28 cellular contexts compared by ENCODE assay signal in the genomic region with DNA sequence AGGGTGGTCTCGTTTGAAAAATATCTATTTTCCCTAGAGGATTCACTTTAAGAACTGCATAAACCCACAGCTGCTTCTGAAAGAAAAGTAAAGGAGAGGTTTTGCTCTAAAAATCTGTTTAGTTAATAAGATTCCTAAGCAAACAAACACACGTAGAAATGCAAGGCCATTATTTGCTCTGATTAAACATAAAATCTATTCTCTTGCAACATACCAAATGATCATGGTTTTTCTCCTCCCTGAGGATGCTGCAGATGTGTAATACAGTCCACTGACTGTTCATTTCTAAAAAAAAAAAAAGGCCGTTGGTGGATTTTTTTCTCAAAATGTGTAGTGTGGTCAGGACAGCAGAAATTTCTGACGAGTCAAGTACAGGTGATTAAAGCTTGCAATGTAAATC.
"Had no signal": no experiment of that assay in that cellular context is flagged by ENCODE, and none has a peak within 500 bp of the region (broad histone marks: within the 10 kb centered on the region; RNA-seq: fewer than 3 reads in every experiment).

No MANE protein-coding gene starts in this region.

- H3K27me3 ChIP-seq: Peyer's patch, SJCRH30 had no signal

- H3K4me1 Mint-ChIP-seq: activated B cell treated with CpG ODN at 0.5 μM for 24 hours; activated naive CD8-positive, alpha-beta T cell treated with anti-CD3 and anti-CD28 coated beads, Interleukin-2, amount 50 U/mL, for 24 hours; central memory CD8-positive, alpha-beta T cell had no signal

- H3K27me3 Mint-ChIP-seq: activated B cell treated with CpG ODN at 0.5 μM for 24 hours; activated CD4-positive, alpha-beta memory T cell treated with anti-CD3 and anti-CD28 coated beads for 36 hours; activated CD4-positive, alpha-beta T cell treated with anti-CD3 and anti-CD28 coated beads, Interleukin-2, amount 10 ng/mL, durations not matched to agents 7 days and 5 days; activated naive CD8-positive, alpha-beta T cell treated with anti-CD3 and anti-CD28 coated beads, Interleukin-2, amount 50 U/mL, for 24 hours; central memory CD8-positive, alpha-beta T cell had no signal

- H3K36me3 ChIP-seq: Peyer's patch, SJCRH30 had no signal

- DNase-seq: activated B cell treated with CpG ODN at 0.5 μM for 24 hours; activated CD4-positive, alpha-beta memory T cell treated with anti-CD3 and anti-CD28 coated beads for 36 hours; activated CD4-positive, alpha-beta T cell treated with anti-CD3 and anti-CD28 coated beads, Interleukin-2, amount 10 ng/mL, durations not matched to agents 7 days and 5 days; activated CD8-positive, alpha-beta memory T cell treated with anti-CD3 and anti-CD28 coated beads for 24 hours; activated effector memory CD4-positive, alpha-beta T cell treated with anti-CD3 and anti-CD28 coated beads, Interleukin-2, amount 50 U/mL, for 16 hours; activated naive CD4-positive, alpha-beta T cell treated with Interleukin-2 at 50 U/mL for 16 hours; activated naive CD8-positive, alpha-beta T cell treated with anti-CD3 and anti-CD28 coated beads, Interleukin-2, amount 50 U/mL, for 24 hours; activated T-cell treated with anti-CD3 and anti-CD28 coated beads, Interleukin-2, amount 50 U/mL, for 4 hours; amniotic stem cell; cortex of kidney; Karpas-422; MM.1S; NCI-H1048; NCI-H2029; NCI-H510A treated with DMSO at 0.1 percent for 48 hours; NCI-H774; NK-92 treated with Interleukin-12 subunit alpha and Interleukin-12 subunit beta, amount 100 ng/mL, for 24 hours; OCI-M1; Peyer's patch; Right ventricle myocardium superior; SJCRH30; SK-N-SH had no signal

- H3K9me3 ChIP-seq: Peyer's patch, SJCRH30, SK-N-SH had no signal

- H3K4me3 Mint-ChIP-seq: activated B cell treated with CpG ODN at 0.5 μM for 24 hours; activated CD4-positive, alpha-beta memory T cell treated with anti-CD3 and anti-CD28 coated beads for 36 hours; activated CD4-positive, alpha-beta T cell treated with anti-CD3 and anti-CD28 coated beads, Interleukin-2, amount 10 ng/mL, durations not matched to agents 7 days and 5 days; activated naive CD8-positive, alpha-beta T cell treated with anti-CD3 and anti-CD28 coated beads, Interleukin-2, amount 50 U/mL, for 24 hours; activated T-cell treated with anti-CD3 and anti-CD28 coated beads, Interleukin-2, amount 50 U/mL, for 4 hours; brain; central memory CD8-positive, alpha-beta T cell; T-helper 1 cell treated with Interleukin-12 subunit alpha and Interleukin-12 subunit beta and Interleukin-4 antibody, amounts not matched to agents 30 μg/mL and 1 μg/mL, for 36 hours had no signal

- H3K9me3 Mint-ChIP-seq: activated B cell treated with CpG ODN at 0.5 μM for 24 hours; activated CD4-positive, alpha-beta memory T cell treated with anti-CD3 and anti-CD28 coated beads for 36 hours; activated CD4-positive, alpha-beta T cell treated with anti-CD3 and anti-CD28 coated beads, Interleukin-2, amount 10 ng/mL, durations not matched to agents 7 days and 5 days; activated naive CD4-positive, alpha-beta T cell treated with anti-CD3 and anti-CD28 coated beads, Interleukin-2, amount 50 U/mL, for 72 hours; activated naive CD8-positive, alpha-beta T cell treated with anti-CD3 and anti-CD28 coated beads, Interleukin-2, amount 50 U/mL, for 24 hours; activated T-cell treated with anti-CD3 and anti-CD28 coated beads, Interleukin-2, amount 50 U/mL, for 4 hours; central memory CD8-positive, alpha-beta T cell; T-helper 1 cell treated with Interleukin-12 subunit alpha and Interleukin-12 subunit beta and Interleukin-4 antibody, amounts not matched to agents 30 μg/mL and 1 μg/mL, for 36 hours had no signal

- H3K36me3 Mint-ChIP-seq: activated CD4-positive, alpha-beta memory T cell treated with anti-CD3 and anti-CD28 coated beads for 36 hours; activated naive CD4-positive, alpha-beta T cell treated with anti-CD3 and anti-CD28 coated beads, Interleukin-2, amount 50 U/mL, for 72 hours; brain had no signal

- H3K27ac ChIP-seq: Peyer's patch, RWPE1, SJCRH30 had no signal

- H3K27ac Mint-ChIP-seq: activated B cell treated with CpG ODN at 0.5 μM for 24 hours; activated CD4-positive, alpha-beta memory T cell treated with anti-CD3 and anti-CD28 coated beads for 36 hours; activated CD4-positive, alpha-beta T cell treated with anti-CD3 and anti-CD28 coated beads, Interleukin-2, amount 10 ng/mL, durations not matched to agents 7 days and 5 days; activated naive CD4-positive, alpha-beta T cell treated with anti-CD3 and anti-CD28 coated beads, Interleukin-2, amount 50 U/mL, for 72 hours; activated naive CD8-positive, alpha-beta T cell treated with anti-CD3 and anti-CD28 coated beads, Interleukin-2, amount 50 U/mL, for 24 hours; brain; T-helper 1 cell treated with Interleukin-12 subunit alpha and Interleukin-12 subunit beta and Interleukin-4 antibody, amounts not matched to agents 30 μg/mL and 1 μg/mL, for 36 hours had no signal

- H3K4me1 ChIP-seq: Peyer's patch had no signal

- H3K4me3 ChIP-seq: K562, Peyer's patch, SJCRH30 had no signal
